ENCODE assay signal across 8 cellular contexts in the genomic region with DNA sequence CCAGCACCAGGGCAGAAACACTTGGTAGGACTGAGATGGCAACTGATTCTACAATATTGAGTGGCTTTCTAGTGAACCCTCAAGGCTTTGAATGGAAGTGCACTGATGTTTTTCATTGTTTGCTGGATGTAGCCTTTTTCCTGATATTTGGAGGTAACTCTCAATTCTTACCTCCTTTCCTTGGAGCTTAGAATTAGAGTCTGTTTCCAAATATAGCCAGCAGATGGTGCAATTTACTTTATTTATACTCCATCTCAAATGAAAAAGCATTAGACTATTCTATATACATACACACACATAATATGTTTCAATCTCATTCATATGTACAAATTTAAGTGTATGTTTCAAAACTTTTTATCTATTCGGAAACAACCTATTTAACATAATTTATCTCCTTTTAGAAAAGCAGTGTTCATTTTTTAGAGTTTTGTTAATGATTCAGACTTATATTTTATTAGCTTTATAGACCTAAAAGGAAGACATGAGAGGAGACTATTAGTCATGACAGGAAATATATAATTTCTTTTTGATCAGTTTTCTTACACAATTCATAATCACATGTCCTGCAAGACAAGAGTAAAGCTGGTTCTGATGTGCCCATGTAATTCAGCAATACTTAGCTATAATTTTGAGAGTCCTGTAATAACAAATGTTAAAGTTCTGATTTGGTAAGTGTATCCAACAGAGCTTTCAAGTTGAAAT.
DNase-seq lines count a peak whose midpoint lies in the region; ATAC-seq and TF ChIP-seq lines count a peak whose summit lies in the region.

No MANE protein-coding gene starts in this region.

- DNase-seq in AG08395 (ENCODE audit: low spot score) (peak; percentile 44), LHCN-M2 (ENCODE audit: low read depth) (peak; percentile 42), SKM-1 (lab: John Stamatoyannopoulos, UW; ENCODE audit: unreplicated experiment) (peak; percentile 5), glomerular endothelial cell (ENCODE audit: extremely low read depth, low read depth, low spot score) (peak; percentile 27), upper lobe of right lung (no peak), cortex of kidney (lab: John Stamatoyannopoulos, UW) (no peak)

- intact Hi-C loops in upper lobe of right lung (cut with DNase I), result no loop called here

- peak; percentile 54 for TF ChIP-seq CTCF in upper lobe of right lung (IDR thresholded peaks at IDR 0.05)

- no peaks in the 10 kb centered on the region for H3K27me3 ChIP-seq in upper lobe of right lung

- no peaks in the 10 kb centered on the region for H3K4me1 ChIP-seq in upper lobe of right lung

- H3K4me3 ChIP-seq in upper lobe of right lung, result no peak overlapping the region

- peak; percentile 80 for ATAC-seq in GM18511 (IDR thresholded peaks at IDR 0.05; ENCODE audit: unreplicated experiment)
- ATAC-seq in upper lobe of right lung, result no peak
- ATAC-seq in GM21737 (IDR thresholded peaks at IDR 0.05; ENCODE audit: unreplicated experiment), result no peak

- H3K36me3 ChIP-seq in upper lobe of right lung, result no peaks in the 10 kb centered on the region

- H3K27ac ChIP-seq in upper lobe of right lung, result no peak overlapping the region

- no peaks in the 10 kb centered on the region for H3K9me3 ChIP-seq in upper lobe of right lung

Comparison
In these comparisons a context has a peak if more than half of its experiments do, and no peak if none do; other contexts are left out.
1. DNase-seq: peak in AG08395 (single experiment), LHCN-M2 (single experiment), SKM-1 (single experiment) and glomerular endothelial cell (single experiment); none in upper lobe of right lung (single experiment) and cortex of kidney (single experiment).